In genomic region chr1:6785318-6785712, GRCh38 we compare ENCODE assay signal across 8 cellular contexts.
DNase-seq lines count a peak whose midpoint lies in the region; ATAC-seq and TF ChIP-seq lines count a peak whose summit lies in the region.

A gene with protein sequence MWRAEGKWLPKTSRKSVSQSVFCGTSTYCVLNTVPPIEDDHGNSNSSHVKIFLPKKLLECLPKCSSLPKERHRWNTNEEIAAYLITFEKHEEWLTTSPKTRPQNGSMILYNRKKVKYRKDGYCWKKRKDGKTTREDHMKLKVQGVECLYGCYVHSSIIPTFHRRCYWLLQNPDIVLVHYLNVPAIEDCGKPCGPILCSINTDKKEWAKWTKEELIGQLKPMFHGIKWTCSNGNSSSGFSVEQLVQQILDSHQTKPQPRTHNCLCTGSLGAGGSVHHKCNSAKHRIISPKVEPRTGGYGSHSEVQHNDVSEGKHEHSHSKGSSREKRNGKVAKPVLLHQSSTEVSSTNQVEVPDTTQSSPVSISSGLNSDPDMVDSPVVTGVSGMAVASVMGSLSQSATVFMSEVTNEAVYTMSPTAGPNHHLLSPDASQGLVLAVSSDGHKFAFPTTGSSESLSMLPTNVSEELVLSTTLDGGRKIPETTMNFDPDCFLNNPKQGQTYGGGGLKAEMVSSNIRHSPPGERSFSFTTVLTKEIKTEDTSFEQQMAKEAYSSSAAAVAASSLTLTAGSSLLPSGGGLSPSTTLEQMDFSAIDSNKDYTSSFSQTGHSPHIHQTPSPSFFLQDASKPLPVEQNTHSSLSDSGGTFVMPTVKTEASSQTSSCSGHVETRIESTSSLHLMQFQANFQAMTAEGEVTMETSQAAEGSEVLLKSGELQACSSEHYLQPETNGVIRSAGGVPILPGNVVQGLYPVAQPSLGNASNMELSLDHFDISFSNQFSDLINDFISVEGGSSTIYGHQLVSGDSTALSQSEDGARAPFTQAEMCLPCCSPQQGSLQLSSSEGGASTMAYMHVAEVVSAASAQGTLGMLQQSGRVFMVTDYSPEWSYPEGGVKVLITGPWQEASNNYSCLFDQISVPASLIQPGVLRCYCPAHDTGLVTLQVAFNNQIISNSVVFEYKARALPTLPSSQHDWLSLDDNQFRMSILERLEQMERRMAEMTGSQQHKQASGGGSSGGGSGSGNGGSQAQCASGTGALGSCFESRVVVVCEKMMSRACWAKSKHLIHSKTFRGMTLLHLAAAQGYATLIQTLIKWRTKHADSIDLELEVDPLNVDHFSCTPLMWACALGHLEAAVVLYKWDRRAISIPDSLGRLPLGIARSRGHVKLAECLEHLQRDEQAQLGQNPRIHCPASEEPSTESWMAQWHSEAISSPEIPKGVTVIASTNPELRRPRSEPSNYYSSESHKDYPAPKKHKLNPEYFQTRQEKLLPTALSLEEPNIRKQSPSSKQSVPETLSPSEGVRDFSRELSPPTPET (N-terminal part only) (plus strand): TSS chr1:6785454. CDS start chr1:6785531, 77 bp downstream.

- in situ Hi-C loops in GM13977 (cut with MboI; ENCODE audit: low pct_unique_long_range_greater_than_20kb, low sequenced_read_pairs, unreplicated experiment), result no loop called here

- H3K4me1 ChIP-seq in adipocyte (ENCODE audit: control insufficient read depth, insufficient read depth, low read length), result peaks cover 11% of the 10 kb centered on the region
- peaks cover 25% of the 10 kb centered on the region for H3K4me1 ChIP-seq in iPS-15b (ENCODE audit: control insufficient read depth, insufficient read depth, low read length)

- H3K9me3 ChIP-seq in adipocyte (ENCODE audit: control insufficient read depth, low read length) (no peaks in the 10 kb centered on the region), iPS-15b (ENCODE audit: control insufficient read depth, insufficient read depth, low read length) (no peaks in the 10 kb centered on the region)

- DNase-seq in adipocyte (ENCODE audit: low read depth) (no peak), GM13977 (ENCODE audit: low spot score) (no peak), globus pallidus (ENCODE audit: low spot score) (no peak), MV-4-11 (lab: John Stamatoyannopoulos, UW) (no peak)

- H3K27me3 ChIP-seq in adipocyte (replicated peaks; ENCODE audit: control insufficient read depth, insufficient read depth, low read length) (no peaks in the 10 kb centered on the region), iPS-15b (ENCODE audit: control insufficient read depth, insufficient read depth, low read length) (no peaks in the 10 kb centered on the region)

- H3K4me1 Mint-ChIP-seq in stimulated activated memory B cell treated with anti-CD40 and anti-IgM and Interleukin-4, amounts not matched to agents 10 μg/mL and 1 μg/mL and 100 μg/mL, for 72 hours, result peaks cover 67% of the 10 kb centered on the region

- peak within 1 kb of the TSS; percentile 97 for H3K27ac Mint-ChIP-seq in stimulated activated memory B cell treated with anti-CD40 and anti-IgM and Interleukin-4, amounts not matched to agents 10 μg/mL and 1 μg/mL and 100 μg/mL, for 72 hours

- peak within 1 kb of the TSS; percentile 93 for H3K4me3 ChIP-seq in adipocyte (ENCODE audit: low read length)
- H3K4me3 ChIP-seq in iPS-15b (ENCODE audit: low read depth, low read length), result peak within 1 kb of the TSS; percentile 88

- H3K36me3 ChIP-seq in adipocyte (ENCODE audit: control insufficient read depth, insufficient read depth, low read length, severe bottlenecking) (no peaks in the 10 kb centered on the region), iPS-15b (ENCODE audit: control insufficient read depth, insufficient read depth, low read length) (no peaks in the 10 kb centered on the region)

- H3K4me3 Mint-ChIP-seq in stimulated activated memory B cell treated with anti-CD40 and anti-IgM and Interleukin-4, amounts not matched to agents 10 μg/mL and 1 μg/mL and 100 μg/mL, for 72 hours, result peak within 1 kb of the TSS; percentile 96

- no peaks in the 10 kb centered on the region for H3K9me3 Mint-ChIP-seq in stimulated activated memory B cell treated with anti-CD40 and anti-IgM and Interleukin-4, amounts not matched to agents 10 μg/mL and 1 μg/mL and 100 μg/mL, for 72 hours

- peak within 1 kb of the TSS; percentile 95 for H3K9ac ChIP-seq in adipocyte (ENCODE audit: low read length)
- peak within 1 kb of the TSS; percentile 81 for H3K9ac ChIP-seq in iPS-15b (ENCODE audit: low read depth, low read length)

- H3K27me3 Mint-ChIP-seq in stimulated activated memory B cell treated with anti-CD40 and anti-IgM and Interleukin-4, amounts not matched to agents 10 μg/mL and 1 μg/mL and 100 μg/mL, for 72 hours, result no peaks in the 10 kb centered on the region

- peaks cover 5% of the 10 kb centered on the region for H3K36me3 Mint-ChIP-seq in stimulated activated memory B cell treated with anti-CD40 and anti-IgM and Interleukin-4, amounts not matched to agents 10 μg/mL and 1 μg/mL and 100 μg/mL, for 72 hours

- no peak for TF ChIP-seq CTCF in GM13977 (IDR thresholded peaks at IDR 0.05; ENCODE audit: extremely low read depth, insufficient read depth, missing control alignments)

- peak; percentile 75 for ATAC-seq in GM19035 (IDR thresholded peaks at IDR 0.05; ENCODE audit: unreplicated experiment)
- peak; percentile 76 for ATAC-seq in HG03432 (IDR thresholded peaks at IDR 0.05; ENCODE audit: unreplicated experiment)
- ATAC-seq in stimulated activated memory B cell treated with anti-CD40 and anti-IgM and Interleukin-4, amounts not matched to agents 10 μg/mL and 1 μg/mL and 100 μg/mL, for 72 hours, result peak; percentile 89
